Comparison of ENCODE assay signal across 1 cellular context in the genomic region with DNA sequence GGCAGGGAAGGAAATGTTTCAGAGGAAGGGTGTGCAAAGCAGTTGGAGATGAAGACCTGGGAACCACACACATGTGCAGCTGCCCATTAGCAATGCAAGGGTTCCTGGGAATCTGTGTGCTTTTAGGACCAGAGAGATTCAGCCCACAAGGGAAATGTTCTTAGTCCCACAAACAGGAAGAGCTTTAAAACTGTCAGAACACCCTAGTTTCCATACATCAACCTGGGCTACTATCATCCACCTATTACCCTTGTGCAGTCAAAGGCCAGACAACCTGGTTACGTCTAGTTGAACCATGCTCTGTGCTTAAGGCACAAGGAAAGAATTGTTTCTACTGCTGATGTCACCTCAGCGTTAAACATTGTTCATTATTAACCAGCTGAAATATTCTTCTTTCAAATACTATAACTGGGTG.
TF ChIP-seq lines count a peak whose summit lies in the region.

No MANE protein-coding gene starts in this region.

TF ChIP-seq in SK-N-SH, 30 proteins besides CTCF, POLR2A, EP300 and RAD21 (continued from another document):
- TF ChIP-seq, protein P1, sequence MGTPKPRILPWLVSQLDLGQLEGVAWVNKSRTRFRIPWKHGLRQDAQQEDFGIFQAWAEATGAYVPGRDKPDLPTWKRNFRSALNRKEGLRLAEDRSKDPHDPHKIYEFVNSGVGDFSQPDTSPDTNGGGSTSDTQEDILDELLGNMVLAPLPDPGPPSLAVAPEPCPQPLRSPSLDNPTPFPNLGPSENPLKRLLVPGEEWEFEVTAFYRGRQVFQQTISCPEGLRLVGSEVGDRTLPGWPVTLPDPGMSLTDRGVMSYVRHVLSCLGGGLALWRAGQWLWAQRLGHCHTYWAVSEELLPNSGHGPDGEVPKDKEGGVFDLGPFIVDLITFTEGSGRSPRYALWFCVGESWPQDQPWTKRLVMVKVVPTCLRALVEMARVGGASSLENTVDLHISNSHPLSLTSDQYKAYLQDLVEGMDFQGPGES (IDR thresholded peaks at IDR 0.05; ENCODE audit: low read depth, low read length), result no peak
- TF ChIP-seq, protein P2, sequence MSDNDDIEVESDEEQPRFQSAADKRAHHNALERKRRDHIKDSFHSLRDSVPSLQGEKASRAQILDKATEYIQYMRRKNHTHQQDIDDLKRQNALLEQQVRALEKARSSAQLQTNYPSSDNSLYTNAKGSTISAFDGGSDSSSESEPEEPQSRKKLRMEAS (IDR thresholded peaks at IDR 0.05; ENCODE audit: low read depth), result no peak
- TF ChIP-seq EZH2phosphoT487 (IDR thresholded peaks at IDR 0.05; ENCODE audit: borderline replicate concordance, low read depth) (no peak), RFX5 (IDR thresholded peaks at IDR 0.05; ENCODE audit: low read length) (no peak), POLR2AphosphoS5 (IDR thresholded peaks at IDR 0.05; ENCODE audit: low read depth, low read length) (no peak), SMC3 (IDR thresholded peaks at IDR 0.05; ENCODE audit: low read depth, low read length) (no peak)
